Comparison of ENCODE assay signal across 30 cellular contexts in the genomic region with DNA sequence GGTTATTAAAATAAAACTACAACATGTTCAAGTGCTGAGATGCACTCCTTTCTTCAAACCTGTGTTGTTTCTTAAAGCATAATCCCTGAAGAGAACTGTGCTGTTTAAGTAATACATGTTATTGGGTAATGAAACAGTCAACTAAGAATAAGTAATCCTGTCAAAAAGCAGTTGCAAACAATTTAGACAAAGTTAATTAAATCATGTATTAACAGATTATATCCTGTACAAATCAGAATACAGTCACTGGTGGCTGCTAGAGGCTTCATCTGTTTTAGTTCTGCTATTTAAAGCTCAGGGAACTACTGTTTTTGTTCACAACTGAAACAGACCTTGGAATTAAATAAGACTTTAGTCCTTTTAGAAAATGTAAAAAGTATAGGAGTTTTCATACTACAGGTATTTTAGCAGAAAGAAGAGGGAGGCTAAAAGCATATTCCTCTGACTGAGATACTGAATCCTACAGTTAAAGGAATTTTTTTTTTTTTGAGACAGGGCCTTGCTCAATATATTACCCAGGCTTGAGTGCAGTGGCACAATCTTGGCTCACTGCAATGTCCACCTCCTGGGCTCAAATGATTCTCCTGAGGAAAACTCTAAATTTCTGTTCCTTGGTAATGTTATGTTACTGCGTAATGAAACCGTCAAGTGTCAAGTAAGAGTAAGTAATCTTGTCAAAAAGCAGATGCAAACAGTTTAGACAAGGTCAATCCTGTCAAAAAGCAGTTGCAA. TPM values are rescaled to one million over a fixed set of nuclear protein-coding genes. Genes with fewer than 3 reads are reported as not detected.
DNase-seq lines count a peak whose midpoint lies in the region; ATAC-seq, FAIRE-seq and TF ChIP-seq lines count a peak whose summit lies in the region.
"Had no signal": no experiment of that assay in that cellular context is flagged by ENCODE, and none has a peak within 500 bp of the region (broad histone marks: within the 10 kb centered on the region; RNA-seq: fewer than 3 reads in every experiment).

No MANE protein-coding gene starts in this region.

- H3K4me3 Mint-ChIP-seq in astrocyte (ENCODE audit: unreplicated experiment) (no peak overlapping the region), chondrocyte (ENCODE audit: unreplicated experiment) (no peak overlapping the region)
- H3K4me3 Mint-ChIP-seq: activated naive CD4-positive, alpha-beta T cell treated with anti-CD3 and anti-CD28 coated beads, Interleukin-2, amount 10 ng/mL, durations not matched to agents 7 days and 5 days; activated T-helper 1 cell treated with anti-CD3 and anti-CD28 coated beads, Interleukin-12 subunit alpha, Interleukin-12 subunit beta, Interleukin-2, Interleukin-4 antibody, amounts not matched to agents 30 ng/mL and 10 ng/mL and 1 ng/mL, durations not matched to agents 14 hours and 24 hours and 36 hours; CD4-positive, alpha-beta T cell; dendritic cell treated with granulocyte-macrophage colony-stimulating factor and Interleukin-4, amounts not matched to agents 40 ng/mL and 50 ng/mL, for 4 days; endodermal cell; T-cell had no signal

- H3K27me3 Mint-ChIP-seq in astrocyte (ENCODE audit: low read depth, unreplicated experiment) (no peaks in the 10 kb centered on the region), chondrocyte (ENCODE audit: low read depth) (no peaks in the 10 kb centered on the region)
- H3K27me3 Mint-ChIP-seq: activated naive CD4-positive, alpha-beta T cell treated with anti-CD3 and anti-CD28 coated beads, Interleukin-2, amount 10 ng/mL, durations not matched to agents 7 days and 5 days; CD4-positive, alpha-beta T cell; dendritic cell treated with granulocyte-macrophage colony-stimulating factor and Interleukin-4, amounts not matched to agents 40 ng/mL and 50 ng/mL, for 4 days; progenitor cell of endocrine pancreas; T-cell had no signal

- ATAC-seq in left cardiac atrium (peak; percentile 65 to 81), heart right ventricle (no peak)
- ATAC-seq: HepG2, T-cell had no signal

- no peaks in the 10 kb centered on the region for H3K9me1 ChIP-seq in keratinocyte (ENCODE audit: control insufficient read depth, extremely low read depth, insufficient read depth, low read length)

- no peak for TF ChIP-seq CTCF in heart right ventricle (IDR thresholded peaks at IDR 0.05)
- no peak for TF ChIP-seq CTCF in astrocyte (IDR thresholded peaks at IDR 0.05; ENCODE audit: insufficient read depth, low read depth, low read length)
- TF ChIP-seq CTCF in keratinocyte (optimal IDR thresholded peaks at IDR 0.05 in 1 of 3, IDR thresholded peaks at IDR 0.05 in 1 of 3, conservative IDR thresholded peaks at IDR 0.05 in 1 of 3; ENCODE audit: extremely low read depth in 1 of 3, insufficient read depth in 2 of 3, low read length in 3 of 3) = no peak
- no peak for TF ChIP-seq CTCF in chondrocyte (IDR thresholded peaks at IDR 0.05)

- dilution Hi-C loops in keratinocyte (cut with MboI; ENCODE audit: extremely low pct_ligation_motif_present, low sequenced_read_pairs) = no loop called here

- H3K9me3 ChIP-seq in heart right ventricle = no peaks in the 10 kb centered on the region
- no peaks in the 10 kb centered on the region for H3K9me3 ChIP-seq in astrocyte (ENCODE audit: insufficient read depth, low read depth, low read length)
- H3K9me3 ChIP-seq in keratinocyte (ENCODE audit: control insufficient read depth, low read depth, low read length) = no peaks in the 10 kb centered on the region
- H3K9me3 ChIP-seq: A549, SJSA1 had no signal

- H3K36me3 Mint-ChIP-seq in astrocyte (ENCODE audit: low read depth, unreplicated experiment) (peaks cover 3% of the 10 kb centered on the region), chondrocyte (ENCODE audit: low read depth) (peaks cover 9% of the 10 kb centered on the region)

- H3K4me3 ChIP-seq in heart right ventricle = no peak overlapping the region
- no peak overlapping the region for H3K4me3 ChIP-seq in astrocyte (ENCODE audit: insufficient read depth, low read depth, low read length)
- no peak overlapping the region for H3K4me3 ChIP-seq in keratinocyte (ENCODE audit: control insufficient read depth in 2 of 3, extremely low read depth in 1 of 3, insufficient read depth in 2 of 3, low read depth in 1 of 3, low read length in 3 of 3)
- H3K4me3 ChIP-seq: A549, lung, SJSA1 had no signal

- H3K9ac ChIP-seq in astrocyte (ENCODE audit: low read length) (no peak overlapping the region), keratinocyte (ENCODE audit: control insufficient read depth, extremely low read depth, insufficient read depth, low read length) (peak overlapping the region; percentile 36)

- H3K27me3 ChIP-seq in heart right ventricle (no peaks in the 10 kb centered on the region), astrocyte (ENCODE audit: insufficient read depth, low read length) (no peaks in the 10 kb centered on the region), keratinocyte (ENCODE audit: control insufficient read depth, extremely low read depth, insufficient read depth, low read length) (no peaks in the 10 kb centered on the region)
- H3K27me3 ChIP-seq: SJSA1 had no signal

- FAIRE-seq in astrocyte (lab: Jason Lieb, UNC) = no peak
- no peak for FAIRE-seq in keratinocyte (lab: Jason Lieb, UNC)
- FAIRE-seq: HepG2, TTC549 had no signal

- H3K4me1 Mint-ChIP-seq in astrocyte (ENCODE audit: low read depth, unreplicated experiment) (peaks cover 6% of the 10 kb centered on the region), chondrocyte (ENCODE audit: low read depth) (no peaks in the 10 kb centered on the region)
- H3K4me1 Mint-ChIP-seq: activated naive CD4-positive, alpha-beta T cell treated with anti-CD3 and anti-CD28 coated beads, Interleukin-2, amount 10 ng/mL, durations not matched to agents 7 days and 5 days; endodermal cell had no signal

- 92 to 98% methylated on average over 2 of the region's 2 CpGs for WGBS in heart right ventricle, 2 donors

- intact Hi-C loops in left cardiac atrium (cut with DNase I) (no loop called here), heart right ventricle (cut with DNase I) (no loop called here)

- H3K27ac ChIP-seq in heart right ventricle = no peak overlapping the region
- H3K27ac ChIP-seq in astrocyte (ENCODE audit: low read depth, low read length) = peak overlapping the region; percentile 26
- H3K27ac ChIP-seq in keratinocyte (ENCODE audit: control insufficient read depth, insufficient read depth, low read length) = peak overlapping the region; percentile 74
- H3K27ac ChIP-seq: SJSA1 had no signal

- H4K20me1 ChIP-seq in astrocyte (ENCODE audit: insufficient read depth, low read length) (peaks cover 6% of the 10 kb centered on the region), keratinocyte (ENCODE audit: control insufficient read depth, extremely low read depth, insufficient read depth, low read length) (no peaks in the 10 kb centered on the region)

- no peak for DNase-seq in left cardiac atrium
- no peak for DNase-seq in heart right ventricle
- DNase-seq in astrocyte (ENCODE audit: low read depth) = no peak
- no peak for DNase-seq in keratinocyte (ENCODE audit: low read depth, low spot score)
- DNase-seq in stimulated activated naive CD4-positive, alpha-beta T cell treated with Interleukin-2 at 50 U/mL for 16 hours (lab: John Stamatoyannopoulos, UW) = no peak
- DNase-seq in chondrocyte (ENCODE audit: low spot score) = no peak
- no peak for DNase-seq in NCI-H345 treated with DMSO at 0.1 percent for 48 hours (lab: John Stamatoyannopoulos, UW; ENCODE audit: unreplicated experiment)
- no peak for DNase-seq in midbrain (lab: John Stamatoyannopoulos, UW)
- DNase-seq: activated CD4-positive, alpha-beta T cell treated with anti-CD3 and anti-CD28 coated beads, Interleukin-2, amount 50 U/mL, for 4 hours; activated naive CD4-positive, alpha-beta T cell treated with anti-CD3 and anti-CD28 coated beads, Interleukin-2, amount 10 ng/mL, durations not matched to agents 7 days and 5 days; AML-193; CD4-positive, alpha-beta T cell; central memory CD4-positive, alpha-beta T cell; endodermal cell; GOT3; islet precursor cell; Karpas-422; NCI-H1694 treated with DMSO at 0.1 percent for 48 hours; NCI-H2171 treated with DMSO at 0.1 percent for 48 hours; NCI-H524 treated with DMSO at 0.1 percent for 48 hours; stimulated activated naive CD4-positive, alpha-beta T cell; T-cell had no signal

- H2AFZ ChIP-seq in astrocyte (ENCODE audit: low read depth, low read length) (no peak overlapping the region), keratinocyte (ENCODE audit: control insufficient read depth, low read length) (no peak overlapping the region)

- H3K79me2 ChIP-seq in astrocyte (ENCODE audit: insufficient read depth, low read length) (no peaks in the 10 kb centered on the region), keratinocyte (ENCODE audit: control insufficient read depth, insufficient read depth, low read length) (no peaks in the 10 kb centered on the region)

- H3K36me3 ChIP-seq in heart right ventricle = peaks cover 0 to 94% (median 6%) of the 10 kb centered on the region in 9 donors
- peaks cover 6% of the 10 kb centered on the region for H3K36me3 ChIP-seq in astrocyte (ENCODE audit: insufficient read depth, low read length)
- no peaks in the 10 kb centered on the region for H3K36me3 ChIP-seq in keratinocyte (ENCODE audit: control insufficient read depth in 2 of 2, extremely low read depth in 1 of 2, insufficient read depth in 2 of 2, low read length in 2 of 2)

- H3K4me2 ChIP-seq in astrocyte (ENCODE audit: low read length) (no peak overlapping the region), keratinocyte (ENCODE audit: control insufficient read depth, extremely low read depth, insufficient read depth, low read depth, low read length) (no peak overlapping the region)
- H3K4me2 ChIP-seq: A549 had no signal

- H3K4me1 ChIP-seq in heart right ventricle = no peaks in the 10 kb centered on the region
- peaks cover 6% of the 10 kb centered on the region for H3K4me1 ChIP-seq in astrocyte (ENCODE audit: insufficient read depth, low read length)
- peaks cover 10% of the 10 kb centered on the region for H3K4me1 ChIP-seq in keratinocyte (ENCODE audit: control insufficient read depth, extremely low read depth, insufficient read depth, low read length)
- H3K4me1 ChIP-seq: SJSA1 had no signal

- H3K9me3 Mint-ChIP-seq in astrocyte (ENCODE audit: unreplicated experiment) (no peaks in the 10 kb centered on the region), chondrocyte (ENCODE audit: low read depth) (no peaks in the 10 kb centered on the region)
- H3K9me3 Mint-ChIP-seq: activated naive CD4-positive, alpha-beta T cell treated with anti-CD3 and anti-CD28 coated beads, Interleukin-2, amount 10 ng/mL, durations not matched to agents 7 days and 5 days; activated T-helper 1 cell treated with anti-CD3 and anti-CD28 coated beads, Interleukin-12 subunit alpha, Interleukin-12 subunit beta, Interleukin-2, Interleukin-4 antibody, amounts not matched to agents 30 ng/mL and 10 ng/mL and 1 ng/mL, durations not matched to agents 14 hours and 24 hours and 36 hours; CD4-positive, alpha-beta T cell; dendritic cell treated with granulocyte-macrophage colony-stimulating factor and Interleukin-4, amounts not matched to agents 40 ng/mL and 50 ng/mL, for 4 days; endodermal cell; T-cell had no signal

- H3K27ac Mint-ChIP-seq in astrocyte (ENCODE audit: unreplicated experiment) (no peak overlapping the region), chondrocyte (ENCODE audit: unreplicated experiment) (no peak overlapping the region)
- H3K27ac Mint-ChIP-seq: activated naive CD4-positive, alpha-beta T cell treated with anti-CD3 and anti-CD28 coated beads, Interleukin-2, amount 10 ng/mL, durations not matched to agents 7 days and 5 days; CD4-positive, alpha-beta T cell; dendritic cell treated with granulocyte-macrophage colony-stimulating factor and Interleukin-4, amounts not matched to agents 40 ng/mL and 50 ng/mL, for 4 days; endodermal cell; progenitor cell of endocrine pancreas; T-cell had no signal

RNA-seq across cellular contexts. Expression of gene ITGA2B, which starts 27.3 kb away (rescaled TPM):
- total RNA-seq in left cardiac atrium (1 to 10 TPM; 2.4 to 2.7 TPM), heart right ventricle (1 to 10 TPM in 1 of 10 donors, under 1 TPM in 8, not detected in 1; 0.18 to 1.2 (median 0.62) TPM), astrocyte (0.31 and 0.68 TPM in 2 replicates), chondrocyte (1.7 to 2.2 TPM (median 2.0 TPM) in 3 replicates)
- polyA plus RNA-seq in heart right ventricle (1 to 10 TPM in 1 of 2 donors, under 1 TPM in 1; 0.30 to 1.2 TPM), keratinocyte (0.06 TPM in 1 of 3 replicates, not detected in the others)
- polyA plus RNA-seq in keratinocyte (2011; ENCODE audit: low read depth) = not detected
- not detected in 2 replicates for polyA plus RNA-seq in keratinocyte (2011; cell fraction: cytosol; rRNA removed)
- polyA plus RNA-seq in keratinocyte (2011; cell fraction: nucleus; rRNA removed) = 0.09 and 0.11 TPM in 2 replicates
- polyA plus RNA-seq in keratinocyte (2012; ENCODE audit: low replicate concordance) = 0.07 TPM in 1 of 2 replicates, not detected in the other
- not detected in 3 replicates for polyA minus RNA-seq in keratinocyte
- not detected for polyA minus RNA-seq in keratinocyte (2011; cell fraction: cytosol; rRNA and poly(A)+ RNA removed)
- 0.54 TPM in 1 of 2 replicates, not detected in the other for polyA minus RNA-seq in keratinocyte (2011; cell fraction: nucleus; rRNA and poly(A)+ RNA removed)

RNA-seq across cellular contexts. Expression of gene FAM171A2, which starts 53.1 kb away (rescaled TPM):
- 1 to 10 TPM; 1.2 to 2.4 TPM for total RNA-seq in left cardiac atrium
- under 1 TPM; 0.25 to 0.95 (median 0.46) TPM for total RNA-seq in heart right ventricle
- polyA plus RNA-seq in heart right ventricle = under 1 TPM; 0.29 to 0.57 TPM
- total RNA-seq in astrocyte = 18.2 and 22.8 TPM in 2 replicates
- 0.35 to 0.95 TPM (median 0.37 TPM) in 3 replicates for polyA plus RNA-seq in keratinocyte
- polyA plus RNA-seq in keratinocyte (2011; ENCODE audit: low read depth) = not detected
- 0.28 and 0.84 TPM in 2 replicates for polyA plus RNA-seq in keratinocyte (2011; cell fraction: cytosol; rRNA removed)
- polyA plus RNA-seq in keratinocyte (2011; cell fraction: nucleus; rRNA removed) = 0.94 and 1.6 TPM in 2 replicates
- polyA plus RNA-seq in keratinocyte (2012; ENCODE audit: low replicate concordance) = 0.72 and 1.0 TPM in 2 replicates
- polyA minus RNA-seq in keratinocyte = 0.38 to 1.7 TPM (median 0.53 TPM) in 3 replicates
- 0.58 TPM for polyA minus RNA-seq in keratinocyte (2011; cell fraction: cytosol; rRNA and poly(A)+ RNA removed)
- polyA minus RNA-seq in keratinocyte (2011; cell fraction: nucleus; rRNA and poly(A)+ RNA removed) = 2.1 and 2.6 TPM in 2 replicates
- total RNA-seq in chondrocyte = 14.8 to 20.6 TPM (median 18.6 TPM) in 3 replicates

Comparison
In these comparisons a context has a peak if more than half of its experiments do, and no peak if none do; other contexts are left out.
1. ATAC-seq: peak in left cardiac atrium (2 of 2); none in heart right ventricle (0 of 8).
2. H3K27ac ChIP-seq: peak in astrocyte (single experiment) and keratinocyte (single experiment); none in heart right ventricle (0 of 10).